ENCODE assay signal across 9 cellular contexts in the genomic region with DNA sequence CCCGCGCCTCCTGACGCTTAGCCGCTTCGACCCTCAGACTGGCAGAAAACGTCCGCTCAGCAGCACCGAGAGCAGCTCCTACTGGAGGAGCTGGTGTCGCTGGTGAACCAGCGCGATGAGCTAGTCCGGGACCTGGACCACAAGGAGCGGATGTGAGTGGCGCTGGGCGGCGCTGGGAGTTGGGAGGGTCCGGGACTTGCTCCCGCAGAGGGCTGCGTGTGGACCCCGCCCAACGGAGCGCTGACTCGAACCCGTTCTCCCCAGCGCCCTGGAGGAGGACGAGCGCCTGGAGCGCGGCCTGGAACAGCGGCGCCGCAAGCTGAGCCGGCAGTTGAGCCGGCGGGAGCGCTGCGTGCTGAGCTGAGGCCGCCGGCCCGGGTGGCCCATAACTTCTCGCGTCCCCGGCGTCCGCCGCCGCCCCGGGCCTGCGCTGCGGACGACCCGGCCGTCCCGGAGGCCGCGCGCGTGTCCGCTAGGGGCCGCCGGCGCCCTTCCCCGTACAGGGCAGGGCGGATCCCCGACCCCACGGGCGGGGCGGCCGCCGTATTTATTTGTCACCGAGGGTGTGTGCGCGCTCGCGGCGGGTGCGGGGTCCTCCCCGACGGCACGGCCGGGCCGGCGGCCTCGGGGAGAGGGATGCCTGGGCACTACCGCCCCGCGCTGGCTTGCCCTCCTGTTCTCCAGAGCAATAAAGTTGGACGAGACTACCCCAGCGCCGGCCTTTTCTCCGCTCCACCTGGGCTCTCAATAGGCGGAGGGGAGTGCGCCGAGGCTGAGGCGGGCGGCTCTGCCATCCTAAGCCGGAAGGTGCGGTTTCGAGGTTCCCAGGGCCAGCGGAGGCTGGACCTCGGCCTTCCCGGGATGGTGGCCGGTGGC. TPM values are rescaled to one million over a fixed set of nuclear protein-coding genes. Genes with fewer than 3 reads are reported as not detected.
DNase-seq lines count a peak whose midpoint lies in the region; ATAC-seq and TF ChIP-seq lines count a peak whose summit lies in the region.
"Had no signal": no experiment of that assay in that cellular context is flagged by ENCODE, and none has a peak within 500 bp of the region (broad histone marks: within the 10 kb centered on the region; RNA-seq: fewer than 3 reads in every experiment).

No MANE protein-coding gene starts in this region.

- peak overlapping the region; percentile 26 to 61 for H3K18ac ChIP-seq in mesenchymal stem cell (ENCODE audit: low read depth in 1 of 2, low read length in 2 of 2)

- H3K4me3 ChIP-seq in mesenchymal stem cell (ENCODE audit: insufficient read depth in 1 of 2, low read depth in 1 of 2, low read length in 2 of 2) (peak overlapping the region in 1 of 2 experiments; percentile 45), tibial artery (no peak overlapping the region), SJCRH30 (no peak overlapping the region)

- H3K9me3 ChIP-seq in mesenchymal stem cell (ENCODE audit: control insufficient read depth, low read length): no peaks in the 10 kb centered on the region
- H3K9me3 ChIP-seq in tibial artery: no peaks in the 10 kb centered on the region
- H3K9me3 ChIP-seq in SJCRH30 (replicated peaks): no peaks in the 10 kb centered on the region

- intact Hi-C loops in tibial artery (cut with DNase I; ENCODE audit: low total_unique reads): no loop called here

- CTCF ChIA-PET in WTC11 (lab: Charles Lee): interaction anchor here (0.7 to 13.8 kb wide), 28 partner anchors 8 to 690 kb away, joined by 3 to 311 read pairs (median 6); partner anchors contain the start of genes AP5B1, CCDC85B, CFL1 and EHBP1L1

- H4K91ac ChIP-seq in mesenchymal stem cell (ENCODE audit: low read length): peak overlapping the region; percentile 73

- H2BK120ac ChIP-seq in mesenchymal stem cell (ENCODE audit: low read depth, low read length): no peak overlapping the region

- DNase-seq in WTC11 (ENCODE audit: low spot score) (peak; percentile 79), glutamatergic neuron (peak; percentile 65), mesenchymal stem cell (peak; percentile 81), tibial artery (peak; percentile 63 to 68), DMS153 treated with DMSO at 0.1 percent for 48 hours (lab: John Stamatoyannopoulos, UW; ENCODE audit: unreplicated experiment) (no peak), SJCRH30 (no peak), DMS153 (lab: John Stamatoyannopoulos, UW) (no peak)
- no peak for DNase-seq in activated naive CD4-positive, alpha-beta T cell treated with anti-CD3 and anti-CD28 coated beads, Interleukin-2, amount 50 U/mL, for 72 hours (ENCODE audit: low spot score in 2 of 2)
- DNase-seq: T-helper 2 cell had no signal

- H3K36me3 ChIP-seq in mesenchymal stem cell (ENCODE audit: control insufficient read depth in 1 of 2, insufficient read depth in 2 of 2, low read depth in 1 of 2, low read length in 2 of 2) (peaks cover 32 to 45% of the 10 kb centered on the region in 2 experiments), tibial artery (peaks cover 32 to 58% (median 44%) of the 10 kb centered on the region in 3 donors), SJCRH30 (no peaks in the 10 kb centered on the region)

- no peak overlapping the region for H3K27ac ChIP-seq in mesenchymal stem cell (ENCODE audit: low read length, poor library complexity, severe bottlenecking)
- H3K27ac ChIP-seq in tibial artery: peak overlapping the region; percentile 3 to 8
- no peak overlapping the region for H3K27ac ChIP-seq in SJCRH30

- H3K4me1 ChIP-seq in mesenchymal stem cell (ENCODE audit: control insufficient read depth, insufficient read depth, low read depth, low read length) (peaks cover 42% of the 10 kb centered on the region), tibial artery (peaks cover 0 to 38% (median 29%) of the 10 kb centered on the region in 4 donors), SJCRH30 (peaks cover 2% of the 10 kb centered on the region; the same call in 1 of the 2 replicates)

- H3K36me3 Mint-ChIP-seq in WTC11 (no peaks in the 10 kb centered on the region), glutamatergic neuron (ENCODE audit: unreplicated experiment) (no peaks in the 10 kb centered on the region)
- H3K36me3 Mint-ChIP-seq in activated naive CD4-positive, alpha-beta T cell treated with anti-CD3 and anti-CD28 coated beads, Interleukin-2, amount 50 U/mL, for 72 hours: no peaks in the 10 kb centered on the region

- peak overlapping the region; percentile 86 for H2BK15ac ChIP-seq in mesenchymal stem cell (ENCODE audit: low read depth, poor library complexity, severe bottlenecking)

- ATAC-seq in WTC11: peak; percentile 69
- ATAC-seq in activated naive CD4-positive, alpha-beta T cell treated with anti-CD3 and anti-CD28 coated beads, Interleukin-2, amount 50 U/mL, for 72 hours: no peak

- peaks cover 14% of the 10 kb centered on the region for H3K79me1 ChIP-seq in mesenchymal stem cell (replicated peaks; ENCODE audit: low read length, poor library complexity, severe bottlenecking)

- H3K4me1 Mint-ChIP-seq in WTC11 (peaks cover 28% of the 10 kb centered on the region), glutamatergic neuron (ENCODE audit: low read depth, unreplicated experiment) (peaks cover 12% of the 10 kb centered on the region)

- H3K27ac Mint-ChIP-seq in WTC11: no peak overlapping the region
- no peak overlapping the region for H3K27ac Mint-ChIP-seq in glutamatergic neuron (ENCODE audit: unreplicated experiment)
- no peak overlapping the region for H3K27ac Mint-ChIP-seq in activated naive CD4-positive, alpha-beta T cell treated with anti-CD3 and anti-CD28 coated beads, Interleukin-2, amount 50 U/mL, for 72 hours

- H3K4me3 Mint-ChIP-seq in WTC11: peak overlapping the region; percentile 65
- H3K4me3 Mint-ChIP-seq in glutamatergic neuron (ENCODE audit: unreplicated experiment): peak overlapping the region; percentile 46

- H2AFZ ChIP-seq in mesenchymal stem cell (ENCODE audit: low read depth, low read length): no peak overlapping the region

- H2BK5ac ChIP-seq in mesenchymal stem cell (ENCODE audit: low read depth, low read length, poor library complexity, severe bottlenecking): no peak overlapping the region

- peak overlapping the region; percentile 68 to 85 for H3K4ac ChIP-seq in mesenchymal stem cell (ENCODE audit: low read depth in 1 of 2, low read length in 2 of 2)

- H3K27me3 Mint-ChIP-seq in WTC11 (ENCODE audit: low read depth): peaks cover 55% of the 10 kb centered on the region
- peaks cover 10% of the 10 kb centered on the region for H3K27me3 Mint-ChIP-seq in glutamatergic neuron (ENCODE audit: unreplicated experiment)

- H3K9ac ChIP-seq in mesenchymal stem cell (ENCODE audit: low read length): no peak overlapping the region

- POLR2A ChIA-PET in WTC11 (lab: Charles Lee): interaction anchor here (0.7 to 2.0 kb wide), 10 partner anchors 15 to 259 kb away, joined by 3 to 7 read pairs (median 4); partner anchors contain the start of genes PCNX3 and SIPA1

- peak overlapping the region; percentile 74 for H3K4me2 ChIP-seq in mesenchymal stem cell (ENCODE audit: low read length, poor library complexity, severe bottlenecking)

- H3K9me3 Mint-ChIP-seq in WTC11 (no peaks in the 10 kb centered on the region), glutamatergic neuron (ENCODE audit: unreplicated experiment) (peaks cover 6% of the 10 kb centered on the region)
- no peaks in the 10 kb centered on the region for H3K9me3 Mint-ChIP-seq in activated naive CD4-positive, alpha-beta T cell treated with anti-CD3 and anti-CD28 coated beads, Interleukin-2, amount 50 U/mL, for 72 hours

- H2BK12ac ChIP-seq in mesenchymal stem cell (ENCODE audit: low read length in 2 of 2): peak overlapping the region; percentile 59 to 64

- H2AK5ac ChIP-seq in mesenchymal stem cell (ENCODE audit: low read length, severe bottlenecking): no peak overlapping the region

- H4K8ac ChIP-seq in mesenchymal stem cell (ENCODE audit: low read length): peak overlapping the region; percentile 82

- TF ChIP-seq CTCF in WTC11 (IDR thresholded peaks at IDR 0.05): peak; percentile 20; the same call in 1 of the 2 replicates
- no peak for TF ChIP-seq CTCF in glutamatergic neuron (IDR thresholded peaks at IDR 0.05; ENCODE audit: partially characterized antibody, unreplicated experiment)
- no peak for TF ChIP-seq CTCF in tibial artery (IDR thresholded peaks at IDR 0.05)

- H3K14ac ChIP-seq in mesenchymal stem cell (ENCODE audit: low read length in 2 of 2): peak overlapping the region in 1 of 2 experiments; percentile 23

- 12% methylated on average over 103 of the region's 103 CpGs for WGBS in mesenchymal stem cell

- peak overlapping the region in 1 of 2 experiments; percentile 70 for H3K23ac ChIP-seq in mesenchymal stem cell (ENCODE audit: low read length in 2 of 2)

- H3K27me3 ChIP-seq in mesenchymal stem cell (ENCODE audit: control insufficient read depth in 1 of 2, insufficient read depth in 1 of 2, low read length in 2 of 2): no peaks in the 10 kb centered on the region
- H3K27me3 ChIP-seq in tibial artery: no peaks in the 10 kb centered on the region
- no peaks in the 10 kb centered on the region for H3K27me3 ChIP-seq in SJCRH30

RNA-seq across cellular contexts. Expression of gene KCNK7, which starts 3.4 kb away (rescaled TPM):
- total RNA-seq in WTC11 (2021): 1.4 to 2.1 TPM (median 2.0 TPM) in 3 replicates
- 0.69 TPM for total RNA-seq in glutamatergic neuron (ENCODE audit: unreplicated experiment)
- polyA plus RNA-seq in mesenchymal stem cell (2013, experiment 1 of 2): 0.04 TPM
- polyA plus RNA-seq in mesenchymal stem cell (2013, experiment 2 of 2): 0.08 TPM
- under 1 TPM; 0.66 to 0.74 TPM for total RNA-seq in activated naive CD4-positive, alpha-beta T cell treated with anti-CD3 and anti-CD28 coated beads, Interleukin-2, amount 50 U/mL, for 72 hours
- 0.28 TPM in 1 of 2 replicates, not detected in the other for total RNA-seq in SJCRH30 (2014; rRNA removed; shearing (Covaris generic))

RNA-seq across cellular contexts. Expression of gene EHBP1L1, which starts 16.3 kb away (rescaled TPM):
- 11.8 to 13.7 TPM (median 12.6 TPM) in 3 replicates for total RNA-seq in WTC11 (2021)
- 14.2 TPM for total RNA-seq in glutamatergic neuron (ENCODE audit: unreplicated experiment)
- 22.5 TPM for polyA plus RNA-seq in mesenchymal stem cell (2013, experiment 1 of 2)
- polyA plus RNA-seq in mesenchymal stem cell (2013, experiment 2 of 2): 22.6 TPM
- 100 to 1,000 TPM; 101 to 144 TPM for total RNA-seq in activated naive CD4-positive, alpha-beta T cell treated with anti-CD3 and anti-CD28 coated beads, Interleukin-2, amount 50 U/mL, for 72 hours
- 16.8 and 18.5 TPM in 2 replicates for total RNA-seq in SJCRH30 (2014; rRNA removed; shearing (Covaris generic))

RNA-seq across cellular contexts. Expression of gene FAM89B, which starts 19.8 kb away (rescaled TPM):
- total RNA-seq in WTC11 (2021) (13.3 to 17.5 TPM (median 16.7 TPM) in 3 replicates), glutamatergic neuron (ENCODE audit: unreplicated experiment) (184 TPM)
- polyA plus RNA-seq in mesenchymal stem cell (2013, experiment 1 of 2): 50.0 TPM
- 53.5 TPM for polyA plus RNA-seq in mesenchymal stem cell (2013, experiment 2 of 2)
- 10 to 100 TPM; 32.6 to 47.1 TPM for total RNA-seq in activated naive CD4-positive, alpha-beta T cell treated with anti-CD3 and anti-CD28 coated beads, Interleukin-2, amount 50 U/mL, for 72 hours
- 18.3 and 21.5 TPM in 2 replicates for total RNA-seq in SJCRH30 (2014; rRNA removed; shearing (Covaris generic))

RNA-seq across cellular contexts. Expression of gene MAP3K11, which starts 21.8 kb away (rescaled TPM):
- total RNA-seq in WTC11 (2021) (46.1 to 56.1 TPM (median 52.8 TPM) in 3 replicates), glutamatergic neuron (ENCODE audit: unreplicated experiment) (58.6 TPM)
- polyA plus RNA-seq in mesenchymal stem cell (2013, experiment 1 of 2): 36.7 TPM
- 36.1 TPM for polyA plus RNA-seq in mesenchymal stem cell (2013, experiment 2 of 2)
- 10 to 100 TPM; 73.6 to 76.5 TPM for total RNA-seq in activated naive CD4-positive, alpha-beta T cell treated with anti-CD3 and anti-CD28 coated beads, Interleukin-2, amount 50 U/mL, for 72 hours
- 20.5 and 24.3 TPM in 2 replicates for total RNA-seq in SJCRH30 (2014; rRNA removed; shearing (Covaris generic))

RNA-seq across cellular contexts. Expression of gene ZNRD2, which starts 21.9 kb away (rescaled TPM):
- total RNA-seq in WTC11 (2021) (54.8 to 70.9 TPM (median 55.7 TPM) in 3 replicates), glutamatergic neuron (ENCODE audit: unreplicated experiment) (37.9 TPM)
- 64.9 TPM for polyA plus RNA-seq in mesenchymal stem cell (2013, experiment 1 of 2)
- 59.8 TPM for polyA plus RNA-seq in mesenchymal stem cell (2013, experiment 2 of 2)
- 10 to 100 TPM; 35.9 to 44.3 TPM for total RNA-seq in activated naive CD4-positive, alpha-beta T cell treated with anti-CD3 and anti-CD28 coated beads, Interleukin-2, amount 50 U/mL, for 72 hours
- total RNA-seq in SJCRH30 (2014; rRNA removed; shearing (Covaris generic)): 30.6 and 32.6 TPM in 2 replicates

Comparison
In these comparisons a context has a peak if more than half of its experiments do, and no peak if none do; other contexts are left out.
1. DNase-seq: peak in WTC11 (single experiment), glutamatergic neuron (single experiment), mesenchymal stem cell (single experiment) and tibial artery (2 of 2); none in activated naive CD4-positive, alpha-beta T cell treated with anti-CD3 and anti-CD28 coated beads, Interleukin-2, amount 50 U/mL, for 72 hours (0 of 2), DMS153 treated with DMSO at 0.1 percent for 48 hours (single experiment), SJCRH30 (0 of 2) and DMS153 (single experiment).
2. H3K27ac ChIP-seq: peak in tibial artery (2 of 2); none in mesenchymal stem cell (single experiment) and SJCRH30 (single experiment).